1 cellular context compared by ENCODE assay signal in genomic region chr1:30936541-30937171, GRCh38.
TF ChIP-seq lines count a peak whose summit lies in the region.

No MANE protein-coding gene starts in this region.

TF ChIP-seq in HepG2, 621 proteins besides CTCF, POLR2A, EP300 and RAD21 (continued from another document):
- peak; percentile 74 for TF ChIP-seq RBM22 (optimal IDR thresholded peaks at IDR 0.05; ENCODE audit: low read length)
